In the genomic region with DNA sequence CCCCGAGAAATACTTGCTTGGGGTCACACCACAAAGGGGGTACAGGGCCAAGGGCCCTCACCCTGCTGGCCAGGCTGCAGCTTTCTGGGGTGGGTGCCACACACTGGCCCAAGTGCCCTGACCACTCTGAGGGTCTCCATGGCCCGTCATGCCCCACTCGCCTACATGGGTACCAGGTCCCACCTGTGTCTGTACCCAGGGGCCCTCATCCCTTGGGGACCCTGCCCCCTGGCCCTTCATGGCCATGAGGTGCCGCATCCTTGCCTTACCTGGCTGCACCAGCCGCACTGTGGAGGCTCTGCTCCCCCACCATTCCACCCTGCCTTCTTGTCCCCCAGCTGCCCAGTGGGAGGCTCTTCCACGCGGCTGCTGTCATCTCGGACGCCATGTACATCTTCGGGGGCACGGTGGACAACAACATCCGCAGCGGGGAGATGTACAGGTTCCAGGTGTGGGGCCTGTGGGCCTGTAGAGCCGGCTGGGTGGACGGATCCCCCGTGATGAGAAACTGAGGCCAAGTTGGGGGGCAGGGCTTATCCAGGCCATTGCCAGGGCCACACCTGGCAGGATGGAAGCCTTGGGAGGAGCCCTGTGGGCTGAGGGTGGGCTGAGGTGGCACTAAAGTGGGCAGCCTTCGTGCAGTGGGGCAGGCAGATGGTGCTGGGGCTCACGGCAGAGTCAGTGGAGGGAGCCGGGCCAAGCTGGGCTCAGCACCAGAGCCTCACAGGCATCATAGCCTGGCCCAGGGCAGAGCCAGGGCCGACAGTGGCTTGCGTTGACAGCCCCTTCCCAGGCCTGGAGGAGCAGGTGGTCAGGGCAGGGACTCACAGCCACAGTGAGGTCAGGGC, we compare ENCODE assay signal across 20 cellular contexts. TPM values are rescaled to one million over a fixed set of nuclear protein-coding genes. Genes with fewer than 3 reads are reported as not detected.
A peak's percentile ranks its signal among the peaks of the same experiment; 100 is the strongest.
DNase-seq lines count a peak whose midpoint lies in the region; TF ChIP-seq lines count a peak whose summit lies in the region.
"Had no signal": no experiment of that assay in that cellular context is flagged by ENCODE, and none has a peak within 500 bp of the region (broad histone marks: within the 10 kb centered on the region; RNA-seq: fewer than 3 reads in every experiment).

No MANE protein-coding gene starts in this region.

- no peak overlapping the region for H3K27ac Mint-ChIP-seq in chondrocyte (ENCODE audit: unreplicated experiment)
- H3K27ac Mint-ChIP-seq: CD4-positive, CD25-positive, alpha-beta regulatory T cell; GM23338 had no signal

- CTCF ChIA-PET in RWPE1 (lab: Yijun Ruan, JAX): no interaction called here

- H3K4me3 ChIP-seq in MG63: no peak overlapping the region
- H3K4me3 ChIP-seq: GM23338 had no signal

- H3K27me3 ChIP-seq in MG63: no peaks in the 10 kb centered on the region
- H3K27me3 ChIP-seq: BE2C had no signal

- H3K27me3 Mint-ChIP-seq in chondrocyte (ENCODE audit: low read depth): no peaks in the 10 kb centered on the region
- H3K27me3 Mint-ChIP-seq: CD4-positive, CD25-positive, alpha-beta regulatory T cell had no signal

- peak; percentile 76 for DNase-seq in G401 (ENCODE audit: low spot score)
- DNase-seq in RWPE1 (ENCODE audit: low spot score): no peak
- DNase-seq in chondrocyte (ENCODE audit: low spot score): peak; percentile 87
- DNase-seq in erythroblast (lab: John Stamatoyannopoulos, UW): no peak
- DNase-seq in MG63: no peak
- DNase-seq: ACHN; BE2C; CD4-positive, CD25-positive, alpha-beta regulatory T cell; CD8-positive, alpha-beta memory T cell; COR-L47; DMS 273 treated with DMSO at 0.1 percent for 48 hours; DMS53; DND-41; EL; HCEC 1CT; IMR-90; KBM-7 had no signal

- in situ Hi-C loops in G401 (cut with HindIII; ENCODE audit: low sequenced_read_pairs): no loop called here

- H3K4me1 Mint-ChIP-seq in chondrocyte (ENCODE audit: low read depth): no peaks in the 10 kb centered on the region
- H3K4me1 Mint-ChIP-seq: GM23338 had no signal

- POLR2A ChIA-PET in RWPE1 (lab: Yijun Ruan, JAX; ENCODE audit: low non-redundant PET): no interaction called here

- no peaks in the 10 kb centered on the region for H3K9me3 Mint-ChIP-seq in chondrocyte (ENCODE audit: low read depth)
- H3K9me3 Mint-ChIP-seq: CD8-positive, alpha-beta memory T cell; GM23338 had no signal

- no peak overlapping the region for H3K4me3 Mint-ChIP-seq in chondrocyte (ENCODE audit: unreplicated experiment)
- H3K4me3 Mint-ChIP-seq: CD4-positive, CD25-positive, alpha-beta regulatory T cell; CD8-positive, alpha-beta memory T cell; GM23338 had no signal

- 0 out of 2 replicates have a peak overlapping the region, but pooled peaks have one; percentile 7 for H3K27ac ChIP-seq in RWPE1
- H3K27ac ChIP-seq: HL-60 had no signal

- H3K36me3 Mint-ChIP-seq in chondrocyte (ENCODE audit: low read depth): peaks cover 5% of the 10 kb centered on the region

- peaks cover 1% of the 10 kb centered on the region; the same call in 1 of the 2 replicates for H3K36me3 ChIP-seq in MG63

- no peak for TF ChIP-seq CTCF in RWPE1 (conservative IDR thresholded peaks at IDR 0.05; ENCODE audit: low read depth)
- no peak for TF ChIP-seq CTCF in chondrocyte (IDR thresholded peaks at IDR 0.05)

- no peaks in the 10 kb centered on the region for H3K9me3 ChIP-seq in MG63
- H3K9me3 ChIP-seq: BE2C had no signal

- no peak for TF ChIP-seq POLR2A in erythroblast (IDR thresholded peaks at IDR 0.05; ENCODE audit: low read length)

RNA-seq across cellular contexts. Expression of a gene that starts 9.2 kb away (rescaled TPM):
- total RNA-seq in G401 (2014; rRNA removed; shearing (Covaris generic)): 70.5 and 73.5 TPM in 2 replicates
- 15.7 to 22.5 TPM (median 17.2 TPM) in 3 replicates for total RNA-seq in chondrocyte
- total RNA-seq in MG63 (2014; rRNA removed; shearing (Covaris generic); ENCODE audit: low replicate concordance): 33.8 and 46.5 TPM in 2 replicates

RNA-seq across cellular contexts. Expression of a gene that starts 10.6 kb away (rescaled TPM):
- total RNA-seq in G401 (2014; rRNA removed; shearing (Covaris generic)): 41.5 and 67.0 TPM in 2 replicates
- 86.4 to 103 TPM (median 87.0 TPM) in 3 replicates for total RNA-seq in chondrocyte
- 21.2 and 25.3 TPM in 2 replicates for total RNA-seq in MG63 (2014; rRNA removed; shearing (Covaris generic); ENCODE audit: low replicate concordance)

RNA-seq across cellular contexts. Expression of a gene that starts 22.3 kb away (rescaled TPM):
- total RNA-seq in G401 (2014; rRNA removed; shearing (Covaris generic)): 0.98 and 1.1 TPM in 2 replicates
- 2.1 to 4.9 TPM (median 2.2 TPM) in 3 replicates for total RNA-seq in chondrocyte
- total RNA-seq in MG63 (2014; rRNA removed; shearing (Covaris generic); ENCODE audit: low replicate concordance): 1.1 and 10.0 TPM in 2 replicates
- total RNA-seq: GM23338 had no signal

RNA-seq across cellular contexts. Expression of a gene that starts 25.6 kb away (rescaled TPM):
- total RNA-seq in G401 (2014; rRNA removed; shearing (Covaris generic)): 130 and 138 TPM in 2 replicates
- 0.47 TPM in 1 of 3 replicates, not detected in the others for total RNA-seq in chondrocyte
- 0.56 TPM in 1 of 2 replicates, not detected in the other for total RNA-seq in MG63 (2014; rRNA removed; shearing (Covaris generic); ENCODE audit: low replicate concordance)
- total RNA-seq: HT1080 had no signal

RNA-seq across cellular contexts. Expression of a gene that starts 39.7 kb away (rescaled TPM):
- not detected in 2 replicates for total RNA-seq in G401 (2014; rRNA removed; shearing (Covaris generic))
- 0.22 to 0.28 TPM in 2 of 3 replicates, not detected in the other for total RNA-seq in chondrocyte
- not detected in 2 replicates for total RNA-seq in MG63 (2014; rRNA removed; shearing (Covaris generic); ENCODE audit: low replicate concordance)
- total RNA-seq: CD4-positive, CD25-positive, alpha-beta regulatory T cell; HT1080; IMR-90 had no signal

Comparison
In these comparisons a context has a peak if more than half of its experiments do, and no peak if none do; other contexts are left out.
1. DNase-seq: peak in G401 (single experiment) and chondrocyte (single experiment); none in RWPE1 (single experiment), erythroblast (0 of 2) and MG63 (single experiment).